ENCODE assay signal across 8 cellular contexts in the genomic region with DNA sequence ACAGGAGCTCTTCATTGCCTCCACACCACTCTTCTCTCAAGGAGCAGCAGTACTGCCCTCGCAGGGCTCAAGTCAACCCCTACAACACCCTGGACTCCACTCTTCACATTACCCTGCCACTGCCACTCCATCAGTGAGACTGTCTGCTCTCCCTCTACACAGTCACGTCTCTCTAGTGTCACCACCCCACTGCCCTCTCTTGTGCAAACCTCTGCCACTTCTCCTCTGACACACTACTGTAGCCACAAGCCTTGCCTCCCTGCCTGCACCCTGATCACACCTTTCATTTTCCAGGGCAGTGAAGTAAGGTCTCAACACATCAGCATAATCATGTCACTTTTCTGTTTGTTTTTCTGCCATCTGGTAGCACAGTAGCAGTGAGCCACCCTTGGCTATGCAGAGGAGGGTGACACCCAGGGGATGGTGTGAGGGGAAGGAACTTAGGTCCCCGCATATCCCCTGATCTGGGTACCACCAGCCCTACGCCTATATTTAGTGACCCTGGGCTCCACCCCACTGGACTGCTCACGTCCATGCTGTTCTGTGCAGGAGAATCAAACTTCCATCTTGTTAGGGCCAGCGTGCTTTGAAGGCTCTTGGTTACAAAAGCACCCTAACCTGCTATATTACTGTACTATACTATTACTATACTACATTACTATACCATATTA. TPM values are rescaled to one million over a fixed set of nuclear protein-coding genes. Genes with fewer than 3 reads are reported as not detected.
DNase-seq lines count a peak whose midpoint lies in the region; ATAC-seq and TF ChIP-seq lines count a peak whose summit lies in the region.

No MANE protein-coding gene starts in this region.

- no peaks in the 10 kb centered on the region for H3K27me3 Mint-ChIP-seq in CD8-positive, alpha-beta T cell (ENCODE audit: low read depth)
- no peaks in the 10 kb centered on the region for H3K27me3 Mint-ChIP-seq in central memory CD8-positive, alpha-beta T cell

- no peaks in the 10 kb centered on the region for H3K9me3 ChIP-seq in CD8-positive, alpha-beta T cell (ENCODE audit: low read length)
- H3K9me3 ChIP-seq in MM.1S (replicated peaks; ENCODE audit: insufficient read depth, low read length) (no peaks in the 10 kb centered on the region), neuron (ENCODE audit: low read length) (no peaks in the 10 kb centered on the region), prostate gland (no peaks in the 10 kb centered on the region)

- peak overlapping the region; percentile 99 for H3K4me3 Mint-ChIP-seq in CD8-positive, alpha-beta T cell
- H3K4me3 Mint-ChIP-seq in central memory CD8-positive, alpha-beta T cell: peak overlapping the region; percentile 89

- no peaks in the 10 kb centered on the region for H3K36me3 ChIP-seq in CD8-positive, alpha-beta T cell (ENCODE audit: insufficient read depth, low read length)
- H3K36me3 ChIP-seq in MM.1S (replicated peaks; ENCODE audit: insufficient read depth, low read length) (no peaks in the 10 kb centered on the region), neuron (ENCODE audit: insufficient read depth, low read length) (no peaks in the 10 kb centered on the region), prostate gland (no peaks in the 10 kb centered on the region)

- peaks cover 52% of the 10 kb centered on the region for H3K4me1 Mint-ChIP-seq in CD8-positive, alpha-beta T cell (ENCODE audit: low read depth)
- peaks cover 55% of the 10 kb centered on the region for H3K4me1 Mint-ChIP-seq in central memory CD8-positive, alpha-beta T cell

- no peak for TF ChIP-seq CTCF in CD8-positive, alpha-beta T cell (IDR thresholded peaks at IDR 0.05)
- TF ChIP-seq CTCF in MM.1S (IDR thresholded peaks at IDR 0.05; ENCODE audit: low read length): no peak
- no peak for TF ChIP-seq CTCF in prostate gland (IDR thresholded peaks at IDR 0.05)

- no peak overlapping the region for H3K27ac ChIP-seq in CD8-positive, alpha-beta T cell (ENCODE audit: low read depth, low read length)
- H3K27ac ChIP-seq in MM.1S (ENCODE audit: low read length): no peak overlapping the region
- H3K27ac ChIP-seq in prostate gland: no peak overlapping the region

- H3K4me2 ChIP-seq in MM.1S (ENCODE audit: low read depth, low read length): peak overlapping the region; percentile 96

- peaks cover 18% of the 10 kb centered on the region for H3K4me1 ChIP-seq in CD8-positive, alpha-beta T cell (ENCODE audit: insufficient read depth, low read length)
- peaks cover 6% of the 10 kb centered on the region; the same call in 1 of the 2 replicates for H3K4me1 ChIP-seq in MM.1S (ENCODE audit: low read length)
- H3K4me1 ChIP-seq in neuron (ENCODE audit: insufficient read depth, low read length): peaks cover 8% of the 10 kb centered on the region
- H3K4me1 ChIP-seq in prostate gland (replicated peaks): peaks cover 5% of the 10 kb centered on the region

- H2AFZ ChIP-seq in MM.1S (ENCODE audit: low read length): no peak overlapping the region
- H2AFZ ChIP-seq in neuron (ENCODE audit: low read depth, low read length): no peak overlapping the region

- 66% methylated on average over 6 of the region's 6 CpGs for WGBS in prostate gland

- H4K20me1 ChIP-seq in MM.1S (ENCODE audit: insufficient read depth, low read length): no peaks in the 10 kb centered on the region

- H3K4me3 ChIP-seq in CD8-positive, alpha-beta T cell (ENCODE audit: low read depth, low read length): no peak overlapping the region
- H3K4me3 ChIP-seq in MM.1S (ENCODE audit: low read length) (peak overlapping the region; percentile 92), neuron (ENCODE audit: low read length) (peak overlapping the region; percentile 74), prostate gland (peak overlapping the region in 1 of 2 donors; percentile 54)

- DNase-seq in CD8-positive, alpha-beta T cell: no peak
- DNase-seq in MM.1S (no peak), NCI-H2081 (lab: John Stamatoyannopoulos, UW) (no peak), NOMO-1 treated with DMSO at 0.1 percent for 48 hours (lab: John Stamatoyannopoulos, UW; ENCODE audit: unreplicated experiment) (no peak), prostate gland (ENCODE audit: low spot score) (no peak), SW480 (ENCODE audit: low spot score) (no peak)
- no peak for DNase-seq in central memory CD8-positive, alpha-beta T cell (ENCODE audit: low spot score in 2 of 2)

- peaks cover 19% of the 10 kb centered on the region for H3K36me3 Mint-ChIP-seq in CD8-positive, alpha-beta T cell
- peaks cover 20% of the 10 kb centered on the region for H3K36me3 Mint-ChIP-seq in central memory CD8-positive, alpha-beta T cell (ENCODE audit: insufficient read depth)

- H3K9me2 ChIP-seq in MM.1S (replicated peaks; ENCODE audit: insufficient read depth, low read length): no peaks in the 10 kb centered on the region

- H3K9ac ChIP-seq in MM.1S (ENCODE audit: low read length): peak overlapping the region; percentile 91; the same call in 1 of the 2 replicates

- H3K27ac Mint-ChIP-seq in CD8-positive, alpha-beta T cell: peak overlapping the region; percentile 74
- peak overlapping the region; percentile 4 for H3K27ac Mint-ChIP-seq in central memory CD8-positive, alpha-beta T cell (ENCODE audit: low read depth)

- CTCF ChIA-PET in CD8-positive, alpha-beta T cell (lab: Charles Lee): interaction anchor here (0.6 to 4.1 kb wide), 19 partner anchors 10 to 1041 kb away, joined by 3 to 45 read pairs (median 3); a partner anchor contains a TSS

- no peaks in the 10 kb centered on the region for H3F3A ChIP-seq in MM.1S (ENCODE audit: insufficient read depth, low read length)

- H3K27me3 ChIP-seq in CD8-positive, alpha-beta T cell (ENCODE audit: insufficient read depth, low read length): no peaks in the 10 kb centered on the region
- H3K27me3 ChIP-seq in MM.1S (replicated peaks; ENCODE audit: insufficient read depth, low read length) (no peaks in the 10 kb centered on the region), neuron (ENCODE audit: insufficient read depth, low read length) (no peaks in the 10 kb centered on the region), prostate gland (replicated peaks; ENCODE audit: insufficient read depth) (no peaks in the 10 kb centered on the region)

- ATAC-seq in CD8-positive, alpha-beta T cell: no peak
- ATAC-seq in central memory CD8-positive, alpha-beta T cell (replicated peaks; ENCODE audit: extremely low read depth, poor library complexity, severe bottlenecking): no peak

- POLR2A ChIA-PET in CD8-positive, alpha-beta T cell (lab: Charles Lee): interaction anchor here (1.0 to 3.2 kb wide), 7 partner anchors 10 to 1074 kb away, joined by 3 to 88 read pairs (median 4); a partner anchor contains a TSS

- H3K79me2 ChIP-seq in MM.1S (ENCODE audit: low read length): peaks cover 16% of the 10 kb centered on the region

- intact Hi-C loops in CD8-positive, alpha-beta T cell (cut with DNase I, micrococcal nuclease): loop anchor here (5.0 to 10.0 kb wide), 3 partner anchors 84 to 1897 kb away; no protein-coding TSS in a partner anchor
- intact Hi-C loops in prostate gland (cut with DNase I): no loop called here

- no peak for TF ChIP-seq POLR2A in prostate gland (IDR thresholded peaks at IDR 0.05)

- no peaks in the 10 kb centered on the region for H3K9me3 Mint-ChIP-seq in CD8-positive, alpha-beta T cell
- no peaks in the 10 kb centered on the region for H3K9me3 Mint-ChIP-seq in central memory CD8-positive, alpha-beta T cell

RNA-seq across cellular contexts. Expression of a gene that starts 1.6 kb away (rescaled TPM):
- total RNA-seq in CD8-positive, alpha-beta T cell: 1 to 10 TPM; 4.5 to 5.2 TPM
- total RNA-seq in prostate gland: 1 to 10 TPM; 5.1 to 5.6 TPM

RNA-seq across cellular contexts. Expression of a gene that starts 27.1 kb away (rescaled TPM):
- 10 to 100 TPM; 20.7 to 23.7 TPM for total RNA-seq in CD8-positive, alpha-beta T cell
- total RNA-seq in prostate gland: 10 to 100 TPM; 32.6 to 40.7 TPM
